Comparison of ENCODE assay signal across 21 cellular contexts in genomic region chr17:29546085-29546484, GRCh38. TPM values are rescaled to one million over a fixed set of nuclear protein-coding genes. Genes with fewer than 3 reads are reported as not detected.
DNase-seq lines count a peak whose midpoint lies in the region; ATAC-seq and TF ChIP-seq lines count a peak whose summit lies in the region.
"Had no signal": no experiment of that assay in that cellular context is flagged by ENCODE, and none has a peak within 500 bp of the region (broad histone marks: within the 10 kb centered on the region; RNA-seq: fewer than 3 reads in every experiment).

No MANE protein-coding gene starts in this region.

- DNase-seq in M059J (ENCODE audit: low read depth), result peak; percentile 31
- no peak for DNase-seq in body of pancreas
- DNase-seq in fibroblast of villous mesenchyme (ENCODE audit: low read depth), result peak; percentile 34
- no peak for DNase-seq in omental fat pad (ENCODE audit: low spot score)
- no peak for DNase-seq in NCI-H524 treated with DMSO at 0.1 percent for 48 hours (lab: John Stamatoyannopoulos, UW)
- DNase-seq in sigmoid colon, result no peak
- no peak for DNase-seq in NCI-H69 (lab: John Stamatoyannopoulos, UW)
- DNase-seq: activated CD4-positive, alpha-beta T cell treated with anti-CD3 and anti-CD28 coated beads, Interleukin-2, amount 10 ng/mL, durations not matched to agents 24 days and 14 days; activated gamma-delta T cell; glutamatergic neuron; islet precursor cell; naive thymus-derived CD4-positive, alpha-beta T cell; NCI-H146; NCI-H2107; nucleus accumbens; T1000 had no signal

- H3K4me3 ChIP-seq in body of pancreas (no peak overlapping the region), fibroblast of villous mesenchyme (ENCODE audit: low read depth, low read length) (no peak overlapping the region), sigmoid colon (no peak overlapping the region)
- H3K4me3 ChIP-seq: BLaER1, SJSA1 had no signal

- TF ChIP-seq POLR2A in body of pancreas (IDR thresholded peaks at IDR 0.05) (no peak), sigmoid colon (IDR thresholded peaks at IDR 0.05) (no peak)

- TF ChIP-seq CTCF in body of pancreas (IDR thresholded peaks at IDR 0.05), result no peak
- TF ChIP-seq CTCF in fibroblast of villous mesenchyme (IDR thresholded peaks at IDR 0.05; ENCODE audit: insufficient read depth, low read depth, low read length), result no peak
- no peak for TF ChIP-seq CTCF in omental fat pad (IDR thresholded peaks at IDR 0.05)
- no peak for TF ChIP-seq CTCF in sigmoid colon (IDR thresholded peaks at IDR 0.05)

- H3K36me3 ChIP-seq in body of pancreas (replicated peaks in 1 of 2; ENCODE audit: insufficient read depth in 1 of 2, low read depth in 2 of 2) (peaks cover 4 to 9% of the 10 kb centered on the region in 2 donors), sigmoid colon (peaks cover 8 to 36% (median 11%) of the 10 kb centered on the region in 4 donors)

- no peaks in the 10 kb centered on the region for H3K9me3 ChIP-seq in body of pancreas
- H3K9me3 ChIP-seq in sigmoid colon, result no peaks in the 10 kb centered on the region
- H3K9me3 ChIP-seq: BLaER1, SJSA1 had no signal

- peak; percentile 86 for ATAC-seq in body of pancreas
- peak; percentile 69 for ATAC-seq in omental fat pad (ENCODE audit: low FRiP score)
- no peak for ATAC-seq in GM18870 (IDR thresholded peaks at IDR 0.05; ENCODE audit: unreplicated experiment)
- ATAC-seq: naive thymus-derived CD4-positive, alpha-beta T cell; stimulated activated memory B cell treated with anti-CD40 and anti-IgM and Interleukin-4, amounts not matched to agents 10 μg/mL and 1 μg/mL and 100 μg/mL, for 72 hours had no signal

- H3K27me3 ChIP-seq in body of pancreas, result no peaks in the 10 kb centered on the region
- no peaks in the 10 kb centered on the region for H3K27me3 ChIP-seq in sigmoid colon
- H3K27me3 ChIP-seq: BLaER1, SJSA1 had no signal

- no peak for TF ChIP-seq EP300 in sigmoid colon (IDR thresholded peaks at IDR 0.05)

- intact Hi-C loops in body of pancreas (cut with DNase I) (no loop called here), sigmoid colon (cut with DNase I) (no loop called here)

- WGBS in body of pancreas, 2 donors, result 53 to 60% methylated on average over 1 of the region's 1 CpG
- WGBS in sigmoid colon, 2 donors, result 89 to 96% methylated on average over 1 of the region's 1 CpG

- H3K4me1 ChIP-seq in body of pancreas (peaks cover 7% of the 10 kb centered on the region), sigmoid colon (no peaks in the 10 kb centered on the region)

- H3K27ac ChIP-seq in body of pancreas (no peak overlapping the region), sigmoid colon (no peak overlapping the region)
- H3K27ac ChIP-seq: BLaER1, RWPE1, SJSA1 had no signal

RNA-seq across cellular contexts. Expression of gene ABHD15, which starts 20.8 kb away (rescaled TPM):
- total RNA-seq in M059J (2014; rRNA removed; shearing (Covaris generic)), result 5.7 and 6.3 TPM in 2 replicates
- total RNA-seq in body of pancreas (10 to 100 TPM in 1 of 2 donors, 1 to 10 TPM in 1; 9.2 to 11.9 TPM), fibroblast of villous mesenchyme (8.2 and 9.3 TPM in 2 replicates), omental fat pad (10 to 100 TPM; 21.6 to 55.2 (median 25.2) TPM), sigmoid colon (10 to 100 TPM in 1 of 4 donors, 1 to 10 TPM in 3; 4.1 to 10.8 (median 6.7) TPM)
- 10 to 100 TPM in 1 of 3 donors, 1 to 10 TPM in 2; 4.9 to 10.3 (median 5.4) TPM for polyA plus RNA-seq in sigmoid colon

RNA-seq across cellular contexts. Expression of gene TP53I13, which starts 22.4 kb away (rescaled TPM):
- 38.0 and 56.3 TPM in 2 replicates for total RNA-seq in M059J (2014; rRNA removed; shearing (Covaris generic))
- total RNA-seq in body of pancreas (10 to 100 TPM; 56.3 to 62.3 TPM), fibroblast of villous mesenchyme (51.8 and 54.8 TPM in 2 replicates), omental fat pad (100 to 1,000 TPM in 1 of 4 donors, 10 to 100 TPM in 3; 65.0 to 122 (median 72.6) TPM), sigmoid colon (10 to 100 TPM; 28.8 to 41.8 (median 35.4) TPM)
- polyA plus RNA-seq in sigmoid colon, result 10 to 100 TPM; 14.4 to 79.0 (median 20.3) TPM

RNA-seq across cellular contexts. Expression of gene GIT1, which starts 43.4 kb away (rescaled TPM):
- 18.0 and 23.0 TPM in 2 replicates for total RNA-seq in M059J (2014; rRNA removed; shearing (Covaris generic))
- 10 to 100 TPM; 26.7 to 34.3 TPM for total RNA-seq in body of pancreas
- total RNA-seq in fibroblast of villous mesenchyme, result 23.2 and 26.3 TPM in 2 replicates
- 10 to 100 TPM; 24.4 to 73.6 (median 37.3) TPM for total RNA-seq in omental fat pad
- 10 to 100 TPM; 13.6 to 31.3 (median 16.8) TPM for total RNA-seq in sigmoid colon
- 10 to 100 TPM; 16.9 to 28.5 (median 18.0) TPM for polyA plus RNA-seq in sigmoid colon

RNA-seq across cellular contexts. Expression of gene ANKRD13B, which starts 46.8 kb away (rescaled TPM):
- 2.6 and 3.3 TPM in 2 replicates for total RNA-seq in M059J (2014; rRNA removed; shearing (Covaris generic))
- total RNA-seq in body of pancreas, result 1 to 10 TPM; 4.3 to 8.0 TPM
- 3.5 and 8.6 TPM in 2 replicates for total RNA-seq in fibroblast of villous mesenchyme
- total RNA-seq in omental fat pad, result 10 to 100 TPM in 3 of 4 donors, 1 to 10 TPM in 1; 9.2 to 18.3 (median 13.2) TPM
- 10 to 100 TPM in 1 of 4 donors, 1 to 10 TPM in 3; 5.4 to 17.2 (median 6.2) TPM for total RNA-seq in sigmoid colon
- polyA plus RNA-seq in sigmoid colon, result 1 to 10 TPM; 1.6 to 5.2 (median 3.0) TPM

Comparison
In these comparisons a context has a peak if more than half of its experiments do, and no peak if none do; other contexts are left out.
1. DNase-seq: peak in M059J (single experiment) and fibroblast of villous mesenchyme (single experiment); none in body of pancreas (0 of 4), omental fat pad (single experiment), NCI-H524 treated with DMSO at 0.1 percent for 48 hours (single experiment), sigmoid colon (single experiment) and NCI-H69 (single experiment).